21 cellular contexts compared by ENCODE assay signal in genomic region chr5:123180178-123180577, GRCh38.
DNase-seq lines count a peak whose midpoint lies in the region; ATAC-seq and TF ChIP-seq lines count a peak whose summit lies in the region.
"Had no signal": no experiment of that assay in that cellular context is flagged by ENCODE, and none has a peak within 500 bp of the region (broad histone marks: within the 10 kb centered on the region; RNA-seq: fewer than 3 reads in every experiment).

No MANE protein-coding gene starts in this region.

- DNase-seq in NCI-H446 treated with DMSO at 0.1 percent for 48 hours (lab: John Stamatoyannopoulos, UW) (peak; percentile 30), fibroblast of gingiva (ENCODE audit: low read depth) (peak; percentile 40), left lung (no peak), sigmoid colon (peak; percentile 73), testis (no peak)
- DNase-seq in activated CD4-positive, alpha-beta memory T cell treated with anti-CD3 and anti-CD28 coated beads, Interleukin-2, amount 10 ng/mL, durations not matched to agents 7 days and 5 days: no peak
- DNase-seq: activated naive CD8-positive, alpha-beta T cell treated with anti-CD3 and anti-CD28 coated beads, Interleukin-2, amount 10 ng/mL, durations not matched to agents 7 days and 5 days; AML-193; brain microvascular endothelial cell; hippocampal formation; naive thymus-derived CD8-positive, alpha-beta T cell; NCI-H1048; NCI-H2081; stimulated activated CD4-positive, alpha-beta T cell treated with anti-CD3 and anti-CD28 coated beads, Interleukin-4, amount 100 ng/mL, for 1 hour; stomach; SW 1271 had no signal

- H3K27ac ChIP-seq in left lung (no peak overlapping the region), sigmoid colon (peak overlapping the region in 3 of 4 donors; percentile 18 to 46 (median 40)), testis (no peak overlapping the region)
- H3K27ac ChIP-seq: brain microvascular endothelial cell, KMS-11, skin epidermis had no signal

- intact Hi-C loops in left lung (cut with DNase I): no loop called here
- intact Hi-C loops in sigmoid colon (cut with DNase I): no loop called here
- intact Hi-C loops in testis (cut with DNase I; ENCODE audit: low total_unique reads): no loop called here

- no peaks in the 10 kb centered on the region for H3K36me3 ChIP-seq in left lung
- H3K36me3 ChIP-seq in sigmoid colon: peaks cover 0 to 16% (median 2%) of the 10 kb centered on the region in 4 donors
- H3K36me3 ChIP-seq in testis (ENCODE audit: low read depth, missing control alignments): no peaks in the 10 kb centered on the region
- H3K36me3 ChIP-seq: brain microvascular endothelial cell, stomach had no signal

- no peaks in the 10 kb centered on the region for H3K27me3 ChIP-seq in left lung
- no peaks in the 10 kb centered on the region for H3K27me3 ChIP-seq in sigmoid colon
- H3K27me3 ChIP-seq in testis: no peaks in the 10 kb centered on the region
- H3K27me3 ChIP-seq: brain microvascular endothelial cell, stomach had no signal

- TF ChIP-seq CTCF in left lung (IDR thresholded peaks at IDR 0.05) (no peak), sigmoid colon (IDR thresholded peaks at IDR 0.05) (no peak), testis (IDR thresholded peaks at IDR 0.05) (no peak)

- ATAC-seq in left lung (peak; percentile 41), HG03439 (IDR thresholded peaks at IDR 0.05; ENCODE audit: unreplicated experiment) (no peak), GM21447 (IDR thresholded peaks at IDR 0.05; ENCODE audit: unreplicated experiment) (no peak)
- ATAC-seq: naive thymus-derived CD8-positive, alpha-beta T cell had no signal

- H3K4me1 Mint-ChIP-seq in activated CD4-positive, alpha-beta memory T cell treated with anti-CD3 and anti-CD28 coated beads, Interleukin-2, amount 10 ng/mL, durations not matched to agents 7 days and 5 days: no peaks in the 10 kb centered on the region
- H3K4me1 Mint-ChIP-seq: activated naive CD8-positive, alpha-beta T cell treated with anti-CD3 and anti-CD28 coated beads, Interleukin-2, amount 10 ng/mL, durations not matched to agents 7 days and 5 days; naive thymus-derived CD8-positive, alpha-beta T cell had no signal

- H3K9me3 ChIP-seq in left lung (no peaks in the 10 kb centered on the region), sigmoid colon (no peaks in the 10 kb centered on the region), testis (no peaks in the 10 kb centered on the region)
- H3K9me3 ChIP-seq: stomach had no signal

- H3K27ac Mint-ChIP-seq in activated CD4-positive, alpha-beta memory T cell treated with anti-CD3 and anti-CD28 coated beads, Interleukin-2, amount 10 ng/mL, durations not matched to agents 7 days and 5 days: no peak overlapping the region
- H3K27ac Mint-ChIP-seq: activated naive CD8-positive, alpha-beta T cell treated with anti-CD3 and anti-CD28 coated beads, Interleukin-2, amount 10 ng/mL, durations not matched to agents 7 days and 5 days; activated T-helper 2 cell treated with anti-CD3 and anti-CD28 coated beads, Interferon-gamma antibody, Interleukin-2, Interleukin-4, amounts not matched to agents 10 μg/mL and 5 μg/mL and 100 μg/mL, durations not matched to agents 14 hours and 24 hours and 36 hours; naive thymus-derived CD8-positive, alpha-beta T cell had no signal

- WGBS in sigmoid colon, 2 donors: 76 to 78% methylated on average over 8 of the region's 8 CpGs
- 83 to 93% methylated on average over 8 of the region's 8 CpGs for WGBS in testis, 2 donors

- POLR2A ChIA-PET in activated CD4-positive, alpha-beta memory T cell treated with anti-CD3 and anti-CD28 coated beads, Interleukin-2, amount 10 ng/mL, durations not matched to agents 7 days and 5 days (lab: Charles Lee): no interaction called here

- H3K4me3 ChIP-seq in left lung: no peak overlapping the region
- no peak overlapping the region for H3K4me3 ChIP-seq in sigmoid colon
- H3K4me3 ChIP-seq in testis: no peak overlapping the region
- H3K4me3 ChIP-seq: skin epidermis, stomach had no signal

- TF ChIP-seq POLR2A in sigmoid colon (IDR thresholded peaks at IDR 0.05) (no peak), testis (IDR thresholded peaks at IDR 0.05) (no peak)

- peaks cover 18% of the 10 kb centered on the region for H3K27me3 Mint-ChIP-seq in activated CD4-positive, alpha-beta memory T cell treated with anti-CD3 and anti-CD28 coated beads, Interleukin-2, amount 10 ng/mL, durations not matched to agents 7 days and 5 days

- no peak for TF ChIP-seq EP300 in sigmoid colon (IDR thresholded peaks at IDR 0.05)

- H3K4me1 ChIP-seq in left lung: no peaks in the 10 kb centered on the region
- H3K4me1 ChIP-seq in sigmoid colon: peaks cover 0 to 19% (median 14%) of the 10 kb centered on the region in 4 donors
- H3K4me1 ChIP-seq in testis: no peaks in the 10 kb centered on the region

- H3K4me3 Mint-ChIP-seq in activated CD4-positive, alpha-beta memory T cell treated with anti-CD3 and anti-CD28 coated beads, Interleukin-2, amount 10 ng/mL, durations not matched to agents 7 days and 5 days: no peak overlapping the region
- H3K4me3 Mint-ChIP-seq: activated naive CD8-positive, alpha-beta T cell treated with anti-CD3 and anti-CD28 coated beads, Interleukin-2, amount 10 ng/mL, durations not matched to agents 7 days and 5 days; naive thymus-derived CD8-positive, alpha-beta T cell had no signal

- no peaks in the 10 kb centered on the region for H3K9me3 Mint-ChIP-seq in activated CD4-positive, alpha-beta memory T cell treated with anti-CD3 and anti-CD28 coated beads, Interleukin-2, amount 10 ng/mL, durations not matched to agents 7 days and 5 days
- H3K9me3 Mint-ChIP-seq: activated naive CD8-positive, alpha-beta T cell treated with anti-CD3 and anti-CD28 coated beads, Interleukin-2, amount 10 ng/mL, durations not matched to agents 7 days and 5 days; activated T-helper 2 cell treated with anti-CD3 and anti-CD28 coated beads, Interferon-gamma antibody, Interleukin-2, Interleukin-4, amounts not matched to agents 10 μg/mL and 5 μg/mL and 100 μg/mL, durations not matched to agents 14 hours and 24 hours and 36 hours had no signal

- CTCF ChIA-PET in activated CD4-positive, alpha-beta memory T cell treated with anti-CD3 and anti-CD28 coated beads, Interleukin-2, amount 10 ng/mL, durations not matched to agents 7 days and 5 days (lab: Charles Lee): no interaction called here

- H3K36me3 Mint-ChIP-seq in activated CD4-positive, alpha-beta memory T cell treated with anti-CD3 and anti-CD28 coated beads, Interleukin-2, amount 10 ng/mL, durations not matched to agents 7 days and 5 days (ENCODE audit: low read depth): no peaks in the 10 kb centered on the region
- H3K36me3 Mint-ChIP-seq: activated naive CD8-positive, alpha-beta T cell treated with anti-CD3 and anti-CD28 coated beads, Interleukin-2, amount 10 ng/mL, durations not matched to agents 7 days and 5 days; naive thymus-derived CD8-positive, alpha-beta T cell had no signal

Comparison
In these comparisons a context has a peak if more than half of its experiments do, and no peak if none do; other contexts are left out.
1. DNase-seq: peak in NCI-H446 treated with DMSO at 0.1 percent for 48 hours (single experiment), fibroblast of gingiva (single experiment) and sigmoid colon (single experiment); none in left lung (0 of 2), testis (single experiment) and activated CD4-positive, alpha-beta memory T cell treated with anti-CD3 and anti-CD28 coated beads, Interleukin-2, amount 10 ng/mL, durations not matched to agents 7 days and 5 days (single experiment).
2. H3K27ac ChIP-seq: peak in sigmoid colon (3 of 4); none in left lung (0 of 2) and testis (0 of 2).